9 cellular contexts compared by ENCODE assay signal in the genomic region with DNA sequence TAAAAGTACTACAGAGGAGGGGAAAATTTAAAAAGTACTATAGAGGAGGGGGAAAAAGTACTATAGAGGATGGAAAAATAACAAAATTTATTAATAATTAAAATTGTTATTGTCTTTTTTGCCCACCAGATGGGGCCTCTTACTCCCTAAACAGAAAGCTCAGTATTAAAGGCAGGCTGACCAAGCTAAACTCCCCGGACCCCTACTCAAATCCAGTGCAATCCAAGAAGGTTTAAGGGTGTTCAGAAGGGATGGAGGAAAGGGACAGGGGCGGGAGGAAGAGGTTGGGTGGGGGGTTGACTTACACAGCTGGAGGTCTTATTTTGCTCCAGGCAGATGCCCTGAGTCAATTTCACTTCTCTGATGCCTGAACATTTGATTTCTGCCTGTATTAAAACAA. TPM values are rescaled to one million over a fixed set of nuclear protein-coding genes. Genes with fewer than 3 reads are reported as not detected.
DNase-seq lines count a peak whose midpoint lies in the region; ATAC-seq, FAIRE-seq and TF ChIP-seq lines count a peak whose summit lies in the region.
"Had no signal": no experiment of that assay in that cellular context is flagged by ENCODE, and none has a peak within 500 bp of the region (broad histone marks: within the 10 kb centered on the region; RNA-seq: fewer than 3 reads in every experiment).

No MANE protein-coding gene starts in this region.

- POLR2A ChIA-PET in activated CD8-positive, alpha-beta T cell treated with anti-CD3 and anti-CD28 coated beads, Interleukin-2, amount 10 ng/mL, durations not matched to agents 7 days and 5 days (lab: Charles Lee), result no interaction called here

- H3K36me3 Mint-ChIP-seq in activated CD8-positive, alpha-beta T cell treated with anti-CD3 and anti-CD28 coated beads, Interleukin-2, amount 10 ng/mL, durations not matched to agents 7 days and 5 days (ENCODE audit: low read depth), result no peaks in the 10 kb centered on the region

- in situ Hi-C loops in brain microvascular endothelial cell (cut with HindIII; ENCODE audit: low pct_ligation_motif_present, low sequenced_read_pairs), result no loop called here

- no peaks in the 10 kb centered on the region for H3K9me3 Mint-ChIP-seq in activated CD8-positive, alpha-beta T cell treated with anti-CD3 and anti-CD28 coated beads, Interleukin-2, amount 10 ng/mL, durations not matched to agents 7 days and 5 days (ENCODE audit: insufficient read depth)

- H3K4me1 ChIP-seq in BE2C, result no peaks in the 10 kb centered on the region

- CTCF ChIA-PET in activated CD8-positive, alpha-beta T cell treated with anti-CD3 and anti-CD28 coated beads, Interleukin-2, amount 10 ng/mL, durations not matched to agents 7 days and 5 days (lab: Charles Lee), result interaction anchor here (1.0 to 7.9 kb wide), 6 partner anchors 11 to 100 kb away, joined by 3 to 90 read pairs (median 6); no protein-coding TSS in a partner anchor

- TF ChIP-seq RAD21 in Ishikawa (IDR thresholded peaks at IDR 0.05; ENCODE audit: low read depth), result peak; percentile 42
- peak; percentile 53 for TF ChIP-seq RAD21 in neural cell (conservative IDR thresholded peaks at IDR 0.05)

- H4K20me1 ChIP-seq in neural cell (ENCODE audit: insufficient read depth), result no peaks in the 10 kb centered on the region

- TF ChIP-seq CTCF in BE2C (IDR thresholded peaks at IDR 0.05; ENCODE audit: low read depth, low read length), result peak; percentile 51
- peak; percentile 44 for TF ChIP-seq CTCF in brain microvascular endothelial cell (IDR thresholded peaks at IDR 0.05; ENCODE audit: low read depth, low read length, missing control alignments)
- TF ChIP-seq CTCF in neural cell (IDR thresholded peaks at IDR 0.05; ENCODE audit: poor library complexity, severe bottlenecking), result peak; percentile 37

- peaks cover 14% of the 10 kb centered on the region for H3K4me1 Mint-ChIP-seq in activated CD8-positive, alpha-beta T cell treated with anti-CD3 and anti-CD28 coated beads, Interleukin-2, amount 10 ng/mL, durations not matched to agents 7 days and 5 days (ENCODE audit: low read depth)

- no peak overlapping the region for H3K9ac ChIP-seq in neural cell (ENCODE audit: low read length)

- no peak overlapping the region for H3K4me3 Mint-ChIP-seq in activated CD8-positive, alpha-beta T cell treated with anti-CD3 and anti-CD28 coated beads, Interleukin-2, amount 10 ng/mL, durations not matched to agents 7 days and 5 days

- no peak for FAIRE-seq in urothelium cell line (lab: Jason Lieb, UNC)

- H3K27me3 Mint-ChIP-seq in activated CD8-positive, alpha-beta T cell treated with anti-CD3 and anti-CD28 coated beads, Interleukin-2, amount 10 ng/mL, durations not matched to agents 7 days and 5 days (ENCODE audit: low read depth), result peaks cover 15% of the 10 kb centered on the region

- H3F3A ChIP-seq in neural cell (ENCODE audit: insufficient read depth, low read length, poor library complexity, severe bottlenecking), result no peaks in the 10 kb centered on the region

- no peak overlapping the region for H2AFZ ChIP-seq in neural cell (ENCODE audit: low read depth, low read length)

- H3K9me3 ChIP-seq in BE2C, result no peaks in the 10 kb centered on the region
- no peaks in the 10 kb centered on the region for H3K9me3 ChIP-seq in neural cell (ENCODE audit: low read length)

- DNase-seq in BE2C (no peak), brain microvascular endothelial cell (no peak), SW480 (ENCODE audit: low spot score) (no peak), urothelium cell line (ENCODE audit: low spot score) (no peak)
- no peak for DNase-seq in activated CD8-positive, alpha-beta T cell treated with anti-CD3 and anti-CD28 coated beads, Interleukin-2, amount 10 ng/mL, durations not matched to agents 7 days and 5 days
- DNase-seq: stimulated activated naive CD4-positive, alpha-beta T cell treated with Interleukin-2 at 50 U/mL for 16 hours had no signal

- H3K27ac Mint-ChIP-seq in activated CD8-positive, alpha-beta T cell treated with anti-CD3 and anti-CD28 coated beads, Interleukin-2, amount 10 ng/mL, durations not matched to agents 7 days and 5 days, result no peak overlapping the region

- no peak overlapping the region for H3K4me2 ChIP-seq in neural cell (ENCODE audit: low read length)

- no peaks in the 10 kb centered on the region for H3K79me2 ChIP-seq in neural cell (replicated peaks; ENCODE audit: insufficient read depth, low read length)

- H3K27ac ChIP-seq in brain microvascular endothelial cell (no peak overlapping the region), neural cell (ENCODE audit: low read length) (no peak overlapping the region)

- H3K9me2 ChIP-seq in neural cell (ENCODE audit: insufficient read depth, low read length), result no peaks in the 10 kb centered on the region

- H3K36me3 ChIP-seq in BE2C (no peaks in the 10 kb centered on the region), brain microvascular endothelial cell (replicated peaks) (no peaks in the 10 kb centered on the region), neural cell (ENCODE audit: insufficient read depth, low read length) (no peaks in the 10 kb centered on the region)

- no peak for ATAC-seq in GM18519 (IDR thresholded peaks at IDR 0.05; ENCODE audit: low FRiP score, unreplicated experiment)
- ATAC-seq in activated CD8-positive, alpha-beta T cell treated with anti-CD3 and anti-CD28 coated beads, Interleukin-2, amount 10 ng/mL, durations not matched to agents 7 days and 5 days, result no peak

- TF ChIP-seq EP300 in Ishikawa (IDR thresholded peaks at IDR 0.05; ENCODE audit: borderline replicate concordance) (no peak), neural cell (conservative IDR thresholded peaks at IDR 0.05; ENCODE audit: poor library complexity, severe bottlenecking) (no peak)

- H3K27me3 ChIP-seq in BE2C (no peaks in the 10 kb centered on the region), brain microvascular endothelial cell (replicated peaks) (no peaks in the 10 kb centered on the region), neural cell (ENCODE audit: insufficient read depth, low read depth, low read length) (no peaks in the 10 kb centered on the region)

- H3K4me3 ChIP-seq in BE2C (ENCODE audit: low read depth, low read length) (no peak overlapping the region), brain microvascular endothelial cell (ENCODE audit: low read depth, low read length) (no peak overlapping the region), neural cell (ENCODE audit: low read length) (no peak overlapping the region)

TF ChIP-seq in Ishikawa, 13 proteins besides CTCF, POLR2A, EP300 and RAD21 (continues in another document):
- no peak for TF ChIP-seq TAF1 (IDR thresholded peaks at IDR 0.05; ENCODE audit: low read depth)
- TF ChIP-seq YY1 (IDR thresholded peaks at IDR 0.05; ENCODE audit: low read depth), result no peak
- TF ChIP-seq CEBPB (IDR thresholded peaks at IDR 0.05), result no peak
- no peak for TF ChIP-seq EGR1 (IDR thresholded peaks at IDR 0.05)
- TF ChIP-seq, protein P1, sequence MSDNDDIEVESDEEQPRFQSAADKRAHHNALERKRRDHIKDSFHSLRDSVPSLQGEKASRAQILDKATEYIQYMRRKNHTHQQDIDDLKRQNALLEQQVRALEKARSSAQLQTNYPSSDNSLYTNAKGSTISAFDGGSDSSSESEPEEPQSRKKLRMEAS (IDR thresholded peaks at IDR 0.05), result no peak
- no peak for TF ChIP-seq TCF12 (IDR thresholded peaks at IDR 0.05; ENCODE audit: low read depth)
- TF ChIP-seq ZBTB7A (IDR thresholded peaks at IDR 0.05; ENCODE audit: low read depth), result no peak

TF ChIP-seq in neural cell, 6 proteins besides CTCF, POLR2A, EP300 and RAD21:
- TF ChIP-seq EZH2 (IDR thresholded peaks at IDR 0.05; ENCODE audit: borderline replicate concordance, insufficient read depth, low read length, poor library complexity, severe bottlenecking) (no peak), POLR2AphosphoS5 (IDR thresholded peaks at IDR 0.05) (no peak), SMC3 (conservative IDR thresholded peaks at IDR 0.05; ENCODE audit: poor library complexity) (peak; percentile 65), MXI1 (conservative IDR thresholded peaks at IDR 0.05; ENCODE audit: poor library complexity, severe bottlenecking) (no peak), TAF1 (IDR thresholded peaks at IDR 0.05; ENCODE audit: low read depth) (no peak)
- TF ChIP-seq, protein P2, sequence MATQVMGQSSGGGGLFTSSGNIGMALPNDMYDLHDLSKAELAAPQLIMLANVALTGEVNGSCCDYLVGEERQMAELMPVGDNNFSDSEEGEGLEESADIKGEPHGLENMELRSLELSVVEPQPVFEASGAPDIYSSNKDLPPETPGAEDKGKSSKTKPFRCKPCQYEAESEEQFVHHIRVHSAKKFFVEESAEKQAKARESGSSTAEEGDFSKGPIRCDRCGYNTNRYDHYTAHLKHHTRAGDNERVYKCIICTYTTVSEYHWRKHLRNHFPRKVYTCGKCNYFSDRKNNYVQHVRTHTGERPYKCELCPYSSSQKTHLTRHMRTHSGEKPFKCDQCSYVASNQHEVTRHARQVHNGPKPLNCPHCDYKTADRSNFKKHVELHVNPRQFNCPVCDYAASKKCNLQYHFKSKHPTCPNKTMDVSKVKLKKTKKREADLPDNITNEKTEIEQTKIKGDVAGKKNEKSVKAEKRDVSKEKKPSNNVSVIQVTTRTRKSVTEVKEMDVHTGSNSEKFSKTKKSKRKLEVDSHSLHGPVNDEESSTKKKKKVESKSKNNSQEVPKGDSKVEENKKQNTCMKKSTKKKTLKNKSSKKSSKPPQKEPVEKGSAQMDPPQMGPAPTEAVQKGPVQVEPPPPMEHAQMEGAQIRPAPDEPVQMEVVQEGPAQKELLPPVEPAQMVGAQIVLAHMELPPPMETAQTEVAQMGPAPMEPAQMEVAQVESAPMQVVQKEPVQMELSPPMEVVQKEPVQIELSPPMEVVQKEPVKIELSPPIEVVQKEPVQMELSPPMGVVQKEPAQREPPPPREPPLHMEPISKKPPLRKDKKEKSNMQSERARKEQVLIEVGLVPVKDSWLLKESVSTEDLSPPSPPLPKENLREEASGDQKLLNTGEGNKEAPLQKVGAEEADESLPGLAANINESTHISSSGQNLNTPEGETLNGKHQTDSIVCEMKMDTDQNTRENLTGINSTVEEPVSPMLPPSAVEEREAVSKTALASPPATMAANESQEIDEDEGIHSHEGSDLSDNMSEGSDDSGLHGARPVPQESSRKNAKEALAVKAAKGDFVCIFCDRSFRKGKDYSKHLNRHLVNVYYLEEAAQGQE (IDR thresholded peaks at IDR 0.05; ENCODE audit: borderline replicate concordance), result no peak

RNA-seq across cellular contexts. Expression of a gene that starts 13.7 kb away (rescaled TPM):
- polyA plus RNA-seq in BE2C (2012; ENCODE audit: insufficient read depth, insufficient read length, low read depth), result 0.32 TPM
- not detected in 2 replicates for polyA plus RNA-seq in neural cell
- polyA minus RNA-seq in neural cell, result not detected in 2 replicates
- total RNA-seq in activated CD8-positive, alpha-beta T cell treated with anti-CD3 and anti-CD28 coated beads, Interleukin-2, amount 10 ng/mL, durations not matched to agents 7 days and 5 days, result not detected
